ENCODE assay signal across 9 cellular contexts in genomic region chr7:20798081-20798693, GRCh38. TPM values are rescaled to one million over a fixed set of nuclear protein-coding genes. Genes with fewer than 3 reads are reported as not detected.
DNase-seq lines count a peak whose midpoint lies in the region; ATAC-seq and TF ChIP-seq lines count a peak whose summit lies in the region.
"Had no signal": no experiment of that assay in that cellular context is flagged by ENCODE, and none has a peak within 500 bp of the region (broad histone marks: within the 10 kb centered on the region; RNA-seq: fewer than 3 reads in every experiment).

No MANE protein-coding gene starts in this region.

- CTCF ChIA-PET in activated CD4-positive, alpha-beta T cell treated with anti-CD3 and anti-CD28 coated beads for 36 hours (lab: Charles Lee): interaction anchor here (1.0 kb wide), 1 partner anchor 20 kb away, joined by 3 read pairs; no protein-coding TSS in a partner anchor

- TF ChIP-seq EP300 in Ishikawa (IDR thresholded peaks at IDR 0.05; ENCODE audit: borderline replicate concordance): no peak

- H3K36me3 ChIP-seq in GM23338 (ENCODE audit: insufficient read depth) (no peaks in the 10 kb centered on the region), SK-N-MC (ENCODE audit: insufficient read depth, low read length) (no peaks in the 10 kb centered on the region), esophagus squamous epithelium (no peaks in the 10 kb centered on the region), neutrophil (no peaks in the 10 kb centered on the region)

- H3K27me3 ChIP-seq in GM23338 (ENCODE audit: insufficient read depth) (peaks cover 33% of the 10 kb centered on the region), esophagus squamous epithelium (peaks cover 14 to 100% (median 38%) of the 10 kb centered on the region in 4 donors), neutrophil (peaks cover 96% of the 10 kb centered on the region)

- no peaks in the 10 kb centered on the region for H3K9me2 ChIP-seq in GM23338 (ENCODE audit: insufficient read depth)

- peaks cover 3% of the 10 kb centered on the region for H3K36me3 Mint-ChIP-seq in activated CD4-positive, alpha-beta T cell treated with anti-CD3 and anti-CD28 coated beads for 36 hours (ENCODE audit: low read depth)
- no peaks in the 10 kb centered on the region; the same call in 2 of the 3 replicates for H3K36me3 Mint-ChIP-seq in GM23338 (ENCODE audit: low read depth)

- peak; percentile 81 for ATAC-seq in activated CD4-positive, alpha-beta T cell treated with anti-CD3 and anti-CD28 coated beads for 36 hours
- ATAC-seq in GM23338: peak; percentile 40

- H4K20me1 ChIP-seq in GM23338 (replicated peaks; ENCODE audit: insufficient read depth): no peaks in the 10 kb centered on the region

- H3K4me3 Mint-ChIP-seq in activated CD4-positive, alpha-beta T cell treated with anti-CD3 and anti-CD28 coated beads for 36 hours: no peak overlapping the region
- H3K4me3 Mint-ChIP-seq in GM23338: peak overlapping the region; percentile 73; the same call in 2 of the 3 replicates

- no peak for TF ChIP-seq CTCF in GM23338 (conservative IDR thresholded peaks at IDR 0.05; ENCODE audit: low read depth in 2 of 2)
- no peak for TF ChIP-seq CTCF in esophagus squamous epithelium (IDR thresholded peaks at IDR 0.05)
- no peak for TF ChIP-seq CTCF in neutrophil (IDR thresholded peaks at IDR 0.05)

- DNase-seq in activated CD4-positive, alpha-beta T cell treated with anti-CD3 and anti-CD28 coated beads for 36 hours: peak; percentile 30
- DNase-seq in activated CD4-positive, alpha-beta T cell treated with anti-CD3 and anti-CD28 coated beads, Interleukin-2, amount 50 U/mL, for 1 hour: no peak
- DNase-seq in GM23338 (ENCODE audit: low spot score) (peak; percentile 70), SK-N-MC (ENCODE audit: low read depth, low spot score) (no peak), esophagus squamous epithelium (lab: John Stamatoyannopoulos, UW) (no peak), DMS114 treated with DMSO at 0.1 percent for 48 hours (lab: John Stamatoyannopoulos, UW; ENCODE audit: unreplicated experiment) (no peak)

- H3K27me3 Mint-ChIP-seq in activated CD4-positive, alpha-beta T cell treated with anti-CD3 and anti-CD28 coated beads for 36 hours: peaks cover 49% of the 10 kb centered on the region
- H3K27me3 Mint-ChIP-seq in GM23338 (ENCODE audit: insufficient read depth, low read depth, poor library complexity): peaks cover 44% of the 10 kb centered on the region

- H3K9me3 ChIP-seq in SK-N-MC (ENCODE audit: low read depth, low read length) (no peaks in the 10 kb centered on the region), esophagus squamous epithelium (no peaks in the 10 kb centered on the region), neutrophil (peaks cover 5% of the 10 kb centered on the region)

- peaks cover 16% of the 10 kb centered on the region for H3K4me1 Mint-ChIP-seq in activated CD4-positive, alpha-beta T cell treated with anti-CD3 and anti-CD28 coated beads for 36 hours
- H3K4me1 Mint-ChIP-seq in GM23338: peaks cover 52% of the 10 kb centered on the region

- POLR2A ChIA-PET in activated CD4-positive, alpha-beta T cell treated with anti-CD3 and anti-CD28 coated beads for 36 hours (lab: Charles Lee): no interaction called here

- no peak overlapping the region for H3K9ac ChIP-seq in SK-N-MC (ENCODE audit: insufficient read length)

- no peak for TF ChIP-seq RAD21 in Ishikawa (IDR thresholded peaks at IDR 0.05; ENCODE audit: low read depth)

- no peak overlapping the region for H3K27ac ChIP-seq in GM23338 (ENCODE audit: low read depth)
- no peak overlapping the region for H3K27ac ChIP-seq in SK-N-MC
- no peak overlapping the region for H3K27ac ChIP-seq in esophagus squamous epithelium
- no peak overlapping the region for H3K27ac ChIP-seq in neutrophil

- no peak overlapping the region for H3K27ac Mint-ChIP-seq in activated CD4-positive, alpha-beta T cell treated with anti-CD3 and anti-CD28 coated beads for 36 hours
- no peak overlapping the region for H3K27ac Mint-ChIP-seq in GM23338

- H3K4me1 ChIP-seq in GM23338 (ENCODE audit: insufficient read depth) (peaks cover 59% of the 10 kb centered on the region), esophagus squamous epithelium (peaks cover 8 to 29% (median 9%) of the 10 kb centered on the region in 3 donors), neutrophil (ENCODE audit: control insufficient read depth in 1 of 2, insufficient read depth in 1 of 2, low read depth in 1 of 2, low read length in 1 of 2) (peaks cover 13 to 17% of the 10 kb centered on the region in 2 experiments)

- intact Hi-C loops in activated CD4-positive, alpha-beta T cell treated with anti-CD3 and anti-CD28 coated beads for 36 hours (cut with DNase I, micrococcal nuclease): loop anchor here in 1 of 2 experiments (1.0 to 5.0 kb wide), 3 partner anchors 10 to 454 kb away; no protein-coding TSS in a partner anchor
- intact Hi-C loops in esophagus squamous epithelium (cut with DNase I): no loop called here

- 0% methylated on average over 8 of the region's 77 CpGs; no CpG with 5 or more reads in 1 of the 2 donors for WGBS in esophagus squamous epithelium, 2 donors

- H3K4me2 ChIP-seq in GM23338: peak overlapping the region; percentile 39

- peaks cover 4% of the 10 kb centered on the region for H3K9me3 Mint-ChIP-seq in activated CD4-positive, alpha-beta T cell treated with anti-CD3 and anti-CD28 coated beads for 36 hours (ENCODE audit: low read depth)
- H3K9me3 Mint-ChIP-seq in GM23338: no peaks in the 10 kb centered on the region

- no peaks in the 10 kb centered on the region for H3K79me2 ChIP-seq in GM23338 (replicated peaks; ENCODE audit: insufficient read depth)

- peaks cover 10% of the 10 kb centered on the region; the same call in 1 of the 2 replicates for H3F3A ChIP-seq in GM23338 (replicated peaks; ENCODE audit: low read depth)

- TF ChIP-seq POLR2A in esophagus squamous epithelium (IDR thresholded peaks at IDR 0.05): no peak

- peak overlapping the region; percentile 55 for H3K4me3 ChIP-seq in GM23338
- peak overlapping the region; percentile 77 for H3K4me3 ChIP-seq in SK-N-MC
- peak overlapping the region; percentile 31 to 75 (median 50) for H3K4me3 ChIP-seq in esophagus squamous epithelium
- H3K4me3 ChIP-seq in neutrophil (ENCODE audit: low read depth in 1 of 2, low read length in 1 of 2): peak overlapping the region; percentile 49 to 52

- no peak overlapping the region for H2AFZ ChIP-seq in GM23338

TF ChIP-seq in GM23338, 12 proteins besides CTCF, POLR2A, EP300 and RAD21 (continues in another document):
- TF ChIP-seq CREB1 (CRISPR knock-in tag; IDR thresholded peaks at IDR 0.05; ENCODE audit: low read depth) (no peak), REST (IDR thresholded peaks at IDR 0.05; ENCODE audit: unreplicated experiment) (no peak), ZNF114 (CRISPR knock-in tag; IDR thresholded peaks at IDR 0.05) (no peak)

TF ChIP-seq in Ishikawa, 13 proteins besides CTCF, POLR2A, EP300 and RAD21:
- TF ChIP-seq ZBTB7A (IDR thresholded peaks at IDR 0.05; ENCODE audit: low read depth): peak; percentile 75; the same call in 1 of the 2 replicates
- peak; percentile 21; the same call in 1 of the 2 replicates for TF ChIP-seq TEAD4 (IDR thresholded peaks at IDR 0.05)
- TF ChIP-seq CEBPB (IDR thresholded peaks at IDR 0.05): no peak
- peak; percentile 61; the same call in 1 of the 2 replicates for TF ChIP-seq NFIC (IDR thresholded peaks at IDR 0.05)
- peak; percentile 71; the same call in 1 of the 2 replicates for TF ChIP-seq TCF12 (IDR thresholded peaks at IDR 0.05; ENCODE audit: low read depth)

RNA-seq across cellular contexts. Expression of gene SP8, which starts 11.5 kb away (rescaled TPM):
- total RNA-seq in activated CD4-positive, alpha-beta T cell treated with anti-CD3 and anti-CD28 coated beads for 36 hours: not detected
- 4.4 and 6.7 TPM in 2 replicates for total RNA-seq in GM23338 (2014; rRNA removed; shearing (Covaris generic))
- polyA plus RNA-seq in GM23338 (2016; fragmentation: Nextera tagmentation; extraction: Ambion mirVana): 3.4 and 3.7 TPM in 2 replicates
- total RNA-seq in esophagus squamous epithelium: not detected
- total RNA-seq: lung microvascular endothelial cell had no signal

Comparison
In these comparisons a context has a peak if more than half of its experiments do, and no peak if none do; other contexts are left out.
1. DNase-seq: peak in activated CD4-positive, alpha-beta T cell treated with anti-CD3 and anti-CD28 coated beads for 36 hours (single experiment) and GM23338 (single experiment); none in activated CD4-positive, alpha-beta T cell treated with anti-CD3 and anti-CD28 coated beads, Interleukin-2, amount 50 U/mL, for 1 hour (single experiment), SK-N-MC (single experiment), esophagus squamous epithelium (single experiment) and DMS114 treated with DMSO at 0.1 percent for 48 hours (single experiment).
2. Peak in every context shown above with its lines, with median percentiles within 50 percentile points of each other: H3K4me3 ChIP-seq.